In the genomic region with DNA sequence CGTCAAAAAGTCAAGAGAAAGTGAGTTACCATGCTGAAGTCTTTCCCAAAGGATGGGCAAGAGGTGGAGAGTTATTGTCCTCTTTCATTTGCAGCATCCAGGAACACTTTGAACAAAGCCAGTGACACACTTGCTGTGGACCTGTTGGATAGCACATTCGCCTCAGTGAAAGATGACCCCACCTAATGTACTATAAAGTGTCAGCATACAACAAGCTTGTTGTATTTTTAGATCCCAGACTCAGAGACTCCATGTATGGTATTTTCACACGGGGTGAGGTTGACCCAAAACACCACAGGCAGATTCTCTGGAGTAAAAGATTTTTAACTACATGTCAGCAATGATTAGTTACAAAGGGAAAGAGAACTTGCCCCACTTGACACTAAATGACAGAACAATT, we compare ENCODE assay signal across 16 cellular contexts.
"Had no signal": no experiment of that assay in that cellular context is flagged by ENCODE, and none has a peak within 500 bp of the region (broad histone marks: within the 10 kb centered on the region; RNA-seq: fewer than 3 reads in every experiment).

No MANE protein-coding gene starts in this region.

- ATAC-seq: right lobe of liver, T-cell had no signal

- H3K4me1 ChIP-seq: breast epithelium, esophagus squamous epithelium, heart right ventricle, neural progenitor cell had no signal

- H3K27me3 ChIP-seq: breast epithelium, esophagus squamous epithelium, neural progenitor cell, right lobe of liver had no signal

- H3K36me3 ChIP-seq: breast epithelium, esophagus squamous epithelium, heart right ventricle, neural progenitor cell, right lobe of liver had no signal

- DNase-seq: activated CD4-positive, alpha-beta memory T cell treated with anti-CD3 and anti-CD28 coated beads, Interleukin-2, amount 10 ng/mL, durations not matched to agents 7 days and 5 days; activated CD4-positive, alpha-beta T cell treated with anti-CD3 and anti-CD28 coated beads for 1 hour; activated gamma-delta T cell treated with Interleukin-2 at 50 U/mL for 16 hours; activated naive CD8-positive, alpha-beta T cell treated with anti-CD3 and anti-CD28 coated beads for 36 hours; activated T-cell treated with anti-CD3 and anti-CD28 coated beads, Interleukin-2, amount 50 U/mL, for 48 hours; esophagus squamous epithelium; foreskin melanocyte; heart right ventricle; islet precursor cell; right lobe of liver; stimulated activated CD4-positive, alpha-beta T cell treated with anti-CD3 and anti-CD28 coated beads, Interleukin-12 subunit alpha, Interleukin-12 subunit beta, amount 100 ng/mL, for 4 hours; stimulated activated naive CD4-positive, alpha-beta T cell treated with Interleukin-2 at 50 U/mL for 16 hours; T-cell; T1000 had no signal

- H3K4me3 ChIP-seq: breast epithelium, esophagus squamous epithelium, heart right ventricle, neural progenitor cell, right lobe of liver had no signal

- H3K27ac ChIP-seq: breast epithelium, esophagus squamous epithelium, heart right ventricle, neural progenitor cell, right lobe of liver had no signal

- H3K9me3 ChIP-seq: breast epithelium, esophagus squamous epithelium, heart right ventricle, right lobe of liver had no signal
